ENCODE assay signal across 10 cellular contexts in the genomic region with DNA sequence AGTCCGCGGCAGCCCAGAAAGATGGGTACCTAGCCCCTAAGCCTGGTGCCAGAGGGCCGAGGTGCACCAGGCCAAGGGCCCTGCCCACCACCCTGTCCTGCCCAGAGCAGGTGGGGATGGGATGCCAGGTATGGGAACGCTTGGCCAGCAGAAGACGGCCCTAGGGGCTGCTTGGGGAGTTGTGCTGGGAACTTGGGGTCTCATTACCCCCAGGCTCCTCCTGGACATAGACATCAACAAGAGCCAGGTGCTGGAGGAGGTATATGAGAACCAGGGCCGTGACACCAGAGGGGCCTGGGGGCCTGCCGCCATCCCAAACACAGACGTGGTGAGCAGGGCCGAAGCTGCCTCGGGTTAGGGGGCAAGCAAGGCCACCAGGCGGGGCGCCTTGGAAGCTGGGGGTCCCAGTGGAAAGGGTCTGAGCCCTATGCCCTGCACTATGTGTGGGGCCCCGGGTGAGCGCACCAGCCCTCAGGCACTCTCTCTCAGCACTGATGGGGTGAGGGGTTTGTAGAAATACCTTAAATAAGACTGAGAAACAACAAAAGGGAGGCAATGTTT. TPM values are rescaled to one million over a fixed set of nuclear protein-coding genes. Genes with fewer than 3 reads are reported as not detected.
"Had no signal": no experiment of that assay in that cellular context is flagged by ENCODE, and none has a peak within 500 bp of the region (broad histone marks: within the 10 kb centered on the region; RNA-seq: fewer than 3 reads in every experiment).

No MANE protein-coding gene starts in this region.

- H3K4me1 ChIP-seq: HAP-1 had no signal

- H3K27ac Mint-ChIP-seq: HFFc6 had no signal

- DNase-seq: GM23248, GOT3, HFFc6, IMR-90, KG1 had no signal

- H3K9ac ChIP-seq: GM23248 had no signal

- H3K4me3 Mint-ChIP-seq: HFFc6 had no signal

- H2AFZ ChIP-seq: GM23248 had no signal

- H3K27ac ChIP-seq: GM23248 had no signal

- H3K9me3 ChIP-seq: HAP-1 had no signal

- H3K36me3 ChIP-seq: HAP-1 had no signal

- H3K4me3 ChIP-seq: GM23248, HAP-1, K562 had no signal

- FAIRE-seq: H54, K562 had no signal

- ATAC-seq: HCT116, K562 had no signal

- H3K9me3 Mint-ChIP-seq: HFFc6 had no signal

RNA-seq across cellular contexts. Expression of a gene that starts 46.9 kb away (rescaled TPM):
- total RNA-seq: HFFc6, HT-29, K562 had no signal
